ENCODE assay signal across 8 cellular contexts in genomic region chr9:95425910-95426551, GRCh38.
DNase-seq lines count a peak whose midpoint lies in the region; ATAC-seq and TF ChIP-seq lines count a peak whose summit lies in the region.

No MANE protein-coding gene starts in this region.

- H3K27ac ChIP-seq in ascending aorta = no peak overlapping the region
- peak overlapping the region in 2 of 3 donors; percentile 65 to 79 for H3K27ac ChIP-seq in thyroid gland

- ATAC-seq in left lobe of liver (peak; percentile 46), HG03469 (IDR thresholded peaks at IDR 0.05; ENCODE audit: unreplicated experiment) (no peak)

- DNase-seq in NCI-H2107 treated with DMSO at 0.1 percent for 48 hours (lab: John Stamatoyannopoulos, UW; ENCODE audit: unreplicated experiment) = peak; percentile 19
- DNase-seq in NCI-H2107 (lab: John Stamatoyannopoulos, UW) = no peak
- no peak for DNase-seq in ascending aorta (ENCODE audit: low spot score in 2 of 2)
- no peak for DNase-seq in left lobe of liver (ENCODE audit: low spot score)
- DNase-seq in thyroid gland = peak; percentile 24 to 30
- DNase-seq in ureter (ENCODE audit: low spot score) = no peak

- TF ChIP-seq CTCF in Loucy (conservative IDR thresholded peaks at IDR 0.05; ENCODE audit: low read length) (no peak), ascending aorta (IDR thresholded peaks at IDR 0.05) (no peak), thyroid gland (IDR thresholded peaks at IDR 0.05) (no peak)

- H2AFZ ChIP-seq in Loucy (ENCODE audit: low read length) = peak overlapping the region; percentile 77

- H3K79me2 ChIP-seq in Loucy (ENCODE audit: insufficient read depth, low read length) = peaks cover 13% of the 10 kb centered on the region; the same call in 1 of the 2 replicates

- no peak for TF ChIP-seq POLR2A in thyroid gland (IDR thresholded peaks at IDR 0.05)

- WGBS in thyroid gland, 2 donors = 26 to 35% methylated on average over 11 of the region's 11 CpGs

- peak overlapping the region; percentile 88 for H3K9ac ChIP-seq in Loucy (ENCODE audit: low read depth, low read length, poor library complexity, severe bottlenecking)

- H3K9me3 ChIP-seq in Loucy (ENCODE audit: insufficient read depth, low read depth, low read length) (peaks cover 11% of the 10 kb centered on the region; the same call in 1 of the 2 replicates), ascending aorta (peaks cover 7 to 15% of the 10 kb centered on the region in 2 donors), thyroid gland (no peaks in the 10 kb centered on the region)

- no peaks in the 10 kb centered on the region for H4K20me1 ChIP-seq in Loucy (ENCODE audit: insufficient read depth, low read length, poor library complexity, severe bottlenecking)

- H3K9me2 ChIP-seq in Loucy (replicated peaks; ENCODE audit: low read depth, low read length) = no peaks in the 10 kb centered on the region

- H3K27me3 ChIP-seq in Loucy (ENCODE audit: insufficient read depth, low read length, poor library complexity, severe bottlenecking) = no peaks in the 10 kb centered on the region
- H3K27me3 ChIP-seq in ascending aorta = no peaks in the 10 kb centered on the region
- no peaks in the 10 kb centered on the region for H3K27me3 ChIP-seq in thyroid gland

- H3K4me3 ChIP-seq in Loucy (ENCODE audit: low read length, poor library complexity, severe bottlenecking) = peak overlapping the region; percentile 75
- peak overlapping the region; percentile 55 to 67 for H3K4me3 ChIP-seq in ascending aorta
- H3K4me3 ChIP-seq in thyroid gland (replicated peaks in 1 of 3) = peak overlapping the region; percentile 4 to 33 (median 33)

- peak overlapping the region; percentile 82 for H3K4me2 ChIP-seq in Loucy (ENCODE audit: low read depth, low read length, poor library complexity, severe bottlenecking)

- H3F3A ChIP-seq in Loucy (ENCODE audit: low read depth) = no peaks in the 10 kb centered on the region

- H3K4me1 ChIP-seq in Loucy (ENCODE audit: insufficient read depth, low read length, poor library complexity, severe bottlenecking) (peaks cover 3% of the 10 kb centered on the region), ascending aorta (no peaks in the 10 kb centered on the region), thyroid gland (peaks cover 0 to 6% of the 10 kb centered on the region in 2 donors)

- intact Hi-C loops in ascending aorta (cut with DNase I) (no loop called here), thyroid gland (cut with DNase I) (loop anchor here (5.0 kb wide), 1 partner anchor 86 kb away; no protein-coding TSS in a partner anchor)

- H3K36me3 ChIP-seq in Loucy (ENCODE audit: insufficient read depth, low read length) (peaks cover 3% of the 10 kb centered on the region; the same call in 1 of the 2 replicates), ascending aorta (no peaks in the 10 kb centered on the region), thyroid gland (no peaks in the 10 kb centered on the region)

Comparison
In these comparisons a context has a peak if more than half of its experiments do, and no peak if none do; other contexts are left out.
1. DNase-seq: peak in NCI-H2107 treated with DMSO at 0.1 percent for 48 hours (single experiment) and thyroid gland (2 of 2); none in NCI-H2107 (single experiment), ascending aorta (0 of 2), left lobe of liver (single experiment) and ureter (single experiment).
2. H3K27ac ChIP-seq: peak in thyroid gland (2 of 3); none in ascending aorta (0 of 2).
3. Peak in every context shown above with its lines, with median percentiles within 50 percentile points of each other: H3K4me3 ChIP-seq.